In genomic region chr7:66502230-66503035, GRCh38 we compare ENCODE assay signal across 21 cellular contexts.
DNase-seq lines count a peak whose midpoint lies in the region; ATAC-seq and TF ChIP-seq lines count a peak whose summit lies in the region.
"Had no signal": no experiment of that assay in that cellular context is flagged by ENCODE, and none has a peak within 500 bp of the region (broad histone marks: within the 10 kb centered on the region; RNA-seq: fewer than 3 reads in every experiment).

No MANE protein-coding gene starts in this region.

- H3K4ac ChIP-seq in IMR-90 (ENCODE audit: low read depth, low read length) = no peak overlapping the region

- no peaks in the 10 kb centered on the region for H3K9me3 Mint-ChIP-seq in central memory CD8-positive, alpha-beta T cell
- H3K9me3 Mint-ChIP-seq in nephron progenitor cell = no peaks in the 10 kb centered on the region
- H3K9me3 Mint-ChIP-seq: activated naive CD8-positive, alpha-beta T cell treated with anti-CD3 and anti-CD28 coated beads for 36 hours; activated T-helper 1 cell treated with anti-CD3 and anti-CD28 coated beads, Interleukin-12 subunit alpha, Interleukin-12 subunit beta, Interleukin-2, Interleukin-4 antibody, amounts not matched to agents 30 ng/mL and 10 ng/mL and 1 ng/mL, durations not matched to agents 14 hours and 24 hours and 36 hours; effector memory CD8-positive, alpha-beta T cell had no signal

- DNase-seq in AG09309 (ENCODE audit: low read depth) = no peak
- no peak for DNase-seq in IMR-90
- DNase-seq in central memory CD8-positive, alpha-beta T cell (ENCODE audit: low spot score in 2 of 2) = no peak
- DNase-seq in nephron progenitor cell = no peak
- DNase-seq in GM10266 (ENCODE audit: extremely low spot score) = no peak
- DNase-seq in NCI-H524 (lab: John Stamatoyannopoulos, UW) = no peak
- DNase-seq: activated CD8-positive, alpha-beta memory T cell treated with anti-CD3 and anti-CD28 coated beads for 24 hours; activated naive CD8-positive, alpha-beta T cell treated with anti-CD3 and anti-CD28 coated beads for 36 hours; AML-193; central memory CD4-positive, alpha-beta T cell; effector memory CD8-positive, alpha-beta T cell; midbrain; NCI-H187; NCI-H446; right cardiac atrium; SIG-M5 had no signal

- 86% methylated on average over 1 of the region's 12 CpGs; no CpG with 5 or more reads in 1 of the 2 experiments for WGBS in IMR-90 (ENCODE audit: extremely low coverage in 2 of 2, insufficient read length in 1 of 2), 2 experiments

- H3K9me1 ChIP-seq in IMR-90 (ENCODE audit: insufficient read depth, low read length) = no peaks in the 10 kb centered on the region

- H3K4me3 ChIP-seq in AG09309 (ENCODE audit: control insufficient read depth, low read depth, low read length) = no peak overlapping the region
- no peak overlapping the region for H3K4me3 ChIP-seq in IMR-90 (ENCODE audit: insufficient read depth, low read depth, low read length)
- H3K4me3 ChIP-seq: HAP-1 had no signal

- ATAC-seq in IMR-90 (ENCODE audit: low read depth) (peak; percentile 37; the same call in 1 of the 2 replicates), GM21515 (IDR thresholded peaks at IDR 0.05; ENCODE audit: unreplicated experiment) (no peak), HG03457 (IDR thresholded peaks at IDR 0.05; ENCODE audit: unreplicated experiment) (no peak)
- ATAC-seq in central memory CD8-positive, alpha-beta T cell (replicated peaks; ENCODE audit: extremely low read depth, poor library complexity, severe bottlenecking) = no peak
- ATAC-seq: activated CD4-positive, CD25-positive, alpha-beta regulatory T cell treated with anti-CD3 and anti-CD28 coated beads, Interleukin-2, amount 50 U/mL, for 24 hours; effector memory CD8-positive, alpha-beta T cell had no signal

- no TSS peak for BruUV-seq in IMR-90 (replicated peaks; lab: Mats Ljungman, UMichigan)

- peaks cover 5% of the 10 kb centered on the region; the same call in 1 of the 2 replicates for H3K9me3 ChIP-seq in IMR-90 (ENCODE audit: control insufficient read depth, insufficient read depth, low read length)
- H3K9me3 ChIP-seq: HAP-1 had no signal

- H3K14ac ChIP-seq in IMR-90 (replicated peaks; ENCODE audit: low read depth, low read length) = no peak overlapping the region

- no peak overlapping the region for H3K4me3 Mint-ChIP-seq in central memory CD8-positive, alpha-beta T cell
- no peak overlapping the region for H3K4me3 Mint-ChIP-seq in nephron progenitor cell
- H3K4me3 Mint-ChIP-seq: activated naive CD8-positive, alpha-beta T cell treated with anti-CD3 and anti-CD28 coated beads for 36 hours; activated T-helper 1 cell treated with anti-CD3 and anti-CD28 coated beads, Interleukin-12 subunit alpha, Interleukin-12 subunit beta, Interleukin-2, Interleukin-4 antibody, amounts not matched to agents 30 ng/mL and 10 ng/mL and 1 ng/mL, durations not matched to agents 14 hours and 24 hours and 36 hours; effector memory CD8-positive, alpha-beta T cell had no signal

- CTCF ChIA-PET in IMR-90 (lab: Yijun Ruan, JAX) = no interaction called here

- H3K27me3 ChIP-seq in IMR-90 (ENCODE audit: control insufficient read depth, insufficient read depth, low read length) = peaks cover 2% of the 10 kb centered on the region; the same call in 1 of the 2 replicates

- peak; percentile 17 for TF ChIP-seq CTCF in AG09309 (IDR thresholded peaks at IDR 0.05; ENCODE audit: control insufficient read depth, insufficient read depth, low read depth, low read length, missing control alignments)
- no peak for TF ChIP-seq CTCF in IMR-90 (conservative IDR thresholded peaks at IDR 0.05; ENCODE audit: low read depth, low read length)
- no peak for TF ChIP-seq CTCF in nephron progenitor cell (IDR thresholded peaks at IDR 0.05)
- TF ChIP-seq CTCF in GM10266 (IDR thresholded peaks at IDR 0.05; ENCODE audit: control insufficient read depth, insufficient read depth, low read depth, missing control alignments) = no peak

- peaks cover 2% of the 10 kb centered on the region; the same call in 1 of the 2 replicates for H3K4me1 ChIP-seq in IMR-90 (ENCODE audit: control insufficient read depth, insufficient read depth, low read length)
- H3K4me1 ChIP-seq: HAP-1 had no signal

- TF ChIP-seq POLR2A in IMR-90 (IDR thresholded peaks at IDR 0.05; ENCODE audit: low read depth, low read length) = no peak

- no peak overlapping the region for H3K56ac ChIP-seq in IMR-90 (ENCODE audit: extremely low read depth, insufficient read depth, low read length)

- H2AK9ac ChIP-seq in IMR-90 (replicated peaks; ENCODE audit: low read depth, low read length, poor library complexity) = peak overlapping the region; percentile 57

- no peaks in the 10 kb centered on the region for H3K36me3 ChIP-seq in IMR-90 (ENCODE audit: control insufficient read depth, insufficient read depth, low read length)
- H3K36me3 ChIP-seq: HAP-1 had no signal

- H4K20me1 ChIP-seq in IMR-90 (ENCODE audit: insufficient read depth, low read length) = no peaks in the 10 kb centered on the region

- H4K5ac ChIP-seq in IMR-90 (ENCODE audit: low read depth, low read length) = no peak overlapping the region

- dilution Hi-C loops in IMR-90 (cut with HindIII; ENCODE audit: low sequenced_read_pairs, unreplicated experiment) = no loop called here

- H3K9ac ChIP-seq in IMR-90 (ENCODE audit: low read depth, low read length) = no peak overlapping the region

- peak overlapping the region; percentile 16 for H3K27ac Mint-ChIP-seq in central memory CD8-positive, alpha-beta T cell (ENCODE audit: low read depth)
- peak overlapping the region; percentile 43 for H3K27ac Mint-ChIP-seq in nephron progenitor cell
- H3K27ac Mint-ChIP-seq: activated naive CD8-positive, alpha-beta T cell treated with anti-CD3 and anti-CD28 coated beads for 36 hours; activated T-helper 1 cell treated with anti-CD3 and anti-CD28 coated beads, Interleukin-12 subunit alpha, Interleukin-12 subunit beta, Interleukin-2, Interleukin-4 antibody, amounts not matched to agents 30 ng/mL and 10 ng/mL and 1 ng/mL, durations not matched to agents 14 hours and 24 hours and 36 hours; effector memory CD8-positive, alpha-beta T cell had no signal

- no peak overlapping the region for H4K91ac ChIP-seq in IMR-90 (ENCODE audit: insufficient read depth, low read depth, low read length)

- in situ Hi-C loops in IMR-90 (cut with MboI; ENCODE audit: low sequenced_read_pairs) = no loop called here

- H3K27me3 Mint-ChIP-seq in central memory CD8-positive, alpha-beta T cell = no peaks in the 10 kb centered on the region
- H3K27me3 Mint-ChIP-seq in nephron progenitor cell (ENCODE audit: low read depth, poor library complexity) = no peaks in the 10 kb centered on the region
- H3K27me3 Mint-ChIP-seq: effector memory CD8-positive, alpha-beta T cell had no signal

- H3K79me1 ChIP-seq in IMR-90 (ENCODE audit: low read depth in 1 of 2, low read length in 2 of 2) = no peaks in the 10 kb centered on the region

- H3K4me2 ChIP-seq in IMR-90 (ENCODE audit: low read depth, low read length) = no peak overlapping the region

- H2AFZ ChIP-seq in IMR-90 (replicated peaks; ENCODE audit: low read length, poor library complexity) = no peak overlapping the region

- intact Hi-C loops in IMR-90 (cut with micrococcal nuclease) = loop anchor here (10.0 kb wide), 1 partner anchor 358 kb away; no protein-coding TSS in a partner anchor

- peaks cover 2% of the 10 kb centered on the region for H3K36me3 Mint-ChIP-seq in central memory CD8-positive, alpha-beta T cell (ENCODE audit: insufficient read depth)
- no peaks in the 10 kb centered on the region for H3K36me3 Mint-ChIP-seq in nephron progenitor cell (ENCODE audit: low read depth)

- no peak overlapping the region for H3K27ac ChIP-seq in IMR-90 (ENCODE audit: insufficient read depth, low read length)

- no peak overlapping the region for H2BK20ac ChIP-seq in IMR-90 (ENCODE audit: low read depth, low read length)

- H2BK5ac ChIP-seq in IMR-90 (ENCODE audit: low read depth, low read length, poor library complexity, severe bottlenecking) = no peak overlapping the region

- H2BK120ac ChIP-seq in IMR-90 (ENCODE audit: low read depth, low read length) = no peak overlapping the region

- no peak overlapping the region for H4K8ac ChIP-seq in IMR-90 (ENCODE audit: low read depth in 2 of 2, low read length in 2 of 2)

- no peak overlapping the region for H3K23ac ChIP-seq in IMR-90 (ENCODE audit: low read depth, low read length)

- H3K4me1 Mint-ChIP-seq in central memory CD8-positive, alpha-beta T cell = no peaks in the 10 kb centered on the region
- H3K4me1 Mint-ChIP-seq in nephron progenitor cell = peaks cover 6% of the 10 kb centered on the region

- POLR2A ChIA-PET in IMR-90 (lab: Charles Lee; ENCODE audit: unreplicated experiment) = no interaction called here

- H3K18ac ChIP-seq in IMR-90 (ENCODE audit: low read depth, low read length) = no peak overlapping the region

- TF ChIP-seq RAD21 in IMR-90 (IDR thresholded peaks at IDR 0.05; ENCODE audit: low read length) = no peak

- H2AK5ac ChIP-seq in IMR-90 (ENCODE audit: low read depth, low read length) = no peak overlapping the region

- no peak overlapping the region for H2BK15ac ChIP-seq in IMR-90 (ENCODE audit: low read depth, low read length)

TF ChIP-seq in IMR-90, 13 proteins besides CTCF, POLR2A, EP300 and RAD21 (continues in another document):
- TF ChIP-seq NFE2L2 (IDR thresholded peaks at IDR 0.05; ENCODE audit: low read depth, low read length) = no peak
- TF ChIP-seq RCOR1 (IDR thresholded peaks at IDR 0.05; ENCODE audit: insufficient replicate concordance, low read length) = no peak
- TF ChIP-seq MXI1 (IDR thresholded peaks at IDR 0.05; ENCODE audit: borderline replicate concordance, low read depth, low read length) = no peak
- no peak for TF ChIP-seq CHD1 (IDR thresholded peaks at IDR 0.05; ENCODE audit: low read depth, low read length)
- no peak for TF ChIP-seq MAZ (IDR thresholded peaks at IDR 0.05; ENCODE audit: borderline replicate concordance, low read depth, low read length)
- TF ChIP-seq ELK1 (IDR thresholded peaks at IDR 0.05; ENCODE audit: borderline replicate concordance, low read depth, low read length) = no peak
- TF ChIP-seq CEBPB (IDR thresholded peaks at IDR 0.05; ENCODE audit: low read depth, low read length) = no peak
